13 cellular contexts compared by ENCODE assay signal in the genomic region with DNA sequence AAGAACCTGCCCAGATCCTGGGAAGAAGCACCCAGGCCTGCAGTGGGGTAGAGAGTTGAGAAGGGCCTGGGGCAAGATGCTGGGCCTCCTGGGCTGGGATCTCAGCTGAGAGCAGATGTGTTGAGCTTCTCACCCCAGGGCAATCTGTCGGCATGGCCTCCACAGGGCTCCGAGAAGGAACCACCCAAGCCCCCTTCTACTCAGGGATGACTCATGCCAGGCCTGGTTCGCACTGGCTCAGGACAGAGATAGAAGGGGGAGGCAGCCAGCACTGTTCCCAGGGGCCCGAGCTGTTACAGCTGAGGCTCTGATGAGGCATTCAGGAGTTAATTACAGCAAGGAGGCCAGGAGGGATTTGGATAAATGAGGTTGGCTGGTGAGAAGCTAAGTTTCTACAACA.
DNase-seq lines count a peak whose midpoint lies in the region; ATAC-seq and TF ChIP-seq lines count a peak whose summit lies in the region.
"Had no signal": no experiment of that assay in that cellular context is flagged by ENCODE, and none has a peak within 500 bp of the region (broad histone marks: within the 10 kb centered on the region; RNA-seq: fewer than 3 reads in every experiment).

No MANE protein-coding gene starts in this region.

- peak overlapping the region; percentile 12 for H3K27ac Mint-ChIP-seq in dendritic cell treated with granulocyte-macrophage colony-stimulating factor and Interleukin-4, amounts not matched to agents 40 ng/mL and 50 ng/mL, for 4 days
- no peak overlapping the region for H3K27ac Mint-ChIP-seq in stimulated activated memory B cell treated with anti-CD40 and anti-IgM and Interleukin-4, amounts not matched to agents 10 μg/mL and 1 μg/mL and 100 μg/mL, for 72 hours
- H3K27ac Mint-ChIP-seq: activated naive CD4-positive, alpha-beta T cell treated with anti-CD3 and anti-CD28 coated beads, Interleukin-2, amount 50 U/mL, for 24 hours; T-helper 1 cell treated with Interleukin-12 subunit alpha and Interleukin-12 subunit beta and Interleukin-4 antibody, amounts not matched to agents 30 μg/mL and 1 μg/mL, for 36 hours had no signal

- H3K36me3 Mint-ChIP-seq in dendritic cell treated with granulocyte-macrophage colony-stimulating factor and Interleukin-4, amounts not matched to agents 40 ng/mL and 50 ng/mL, for 4 days (ENCODE audit: low read depth), result no peaks in the 10 kb centered on the region
- peaks cover 65% of the 10 kb centered on the region for H3K36me3 Mint-ChIP-seq in stimulated activated memory B cell treated with anti-CD40 and anti-IgM and Interleukin-4, amounts not matched to agents 10 μg/mL and 1 μg/mL and 100 μg/mL, for 72 hours

- peak; percentile 62 for DNase-seq in NB4 (ENCODE audit: low read depth)
- DNase-seq in tibial artery, result peak; percentile 73 to 82
- DNase-seq in amygdala (lab: John Stamatoyannopoulos, UW), result no peak
- no peak for DNase-seq in stimulated activated CD4-positive, alpha-beta T cell treated with anti-CD3 and anti-CD28 coated beads, Interleukin-4, amount 100 ng/mL, for 1 hour
- no peak for DNase-seq in NCI-H1092 treated with DMSO at 0.1 percent for 48 hours (lab: John Stamatoyannopoulos, UW)
- DNase-seq: NCI-H2107; stimulated activated CD4-positive, alpha-beta T cell treated with anti-CD3 and anti-CD28 coated beads, Interleukin-4, amount 100 ng/mL, for 4 hours had no signal

- no peak for TF ChIP-seq CTCF in NB4 (IDR thresholded peaks at IDR 0.05; ENCODE audit: low read depth, low read length)
- TF ChIP-seq CTCF in tibial artery (IDR thresholded peaks at IDR 0.05), result no peak

- H3K4me3 Mint-ChIP-seq in dendritic cell treated with granulocyte-macrophage colony-stimulating factor and Interleukin-4, amounts not matched to agents 40 ng/mL and 50 ng/mL, for 4 days, result no peak overlapping the region
- no peak overlapping the region for H3K4me3 Mint-ChIP-seq in stimulated activated memory B cell treated with anti-CD40 and anti-IgM and Interleukin-4, amounts not matched to agents 10 μg/mL and 1 μg/mL and 100 μg/mL, for 72 hours
- H3K4me3 Mint-ChIP-seq: activated naive CD4-positive, alpha-beta T cell treated with anti-CD3 and anti-CD28 coated beads, Interleukin-2, amount 50 U/mL, for 24 hours; T-helper 1 cell treated with Interleukin-12 subunit alpha and Interleukin-12 subunit beta and Interleukin-4 antibody, amounts not matched to agents 30 μg/mL and 1 μg/mL, for 36 hours had no signal

- no peaks in the 10 kb centered on the region for H3K27me3 ChIP-seq in tibial artery

- no peak for TF ChIP-seq POLR2A in NB4 (IDR thresholded peaks at IDR 0.05; ENCODE audit: extremely low read depth, insufficient read length)

- ATAC-seq in stimulated activated memory B cell treated with anti-CD40 and anti-IgM and Interleukin-4, amounts not matched to agents 10 μg/mL and 1 μg/mL and 100 μg/mL, for 72 hours, result no peak

- H3K9me3 ChIP-seq in mesodermal cell (ENCODE audit: control insufficient read depth, low read length), result no peaks in the 10 kb centered on the region
- no peaks in the 10 kb centered on the region for H3K9me3 ChIP-seq in tibial artery

- H3K27ac ChIP-seq in mesodermal cell (ENCODE audit: low read depth, low read length, severe bottlenecking), result peak overlapping the region; percentile 67
- peak overlapping the region; percentile 78 to 84 for H3K27ac ChIP-seq in tibial artery
- H3K27ac ChIP-seq: HL-60 had no signal

- no peaks in the 10 kb centered on the region for H3K27me3 Mint-ChIP-seq in dendritic cell treated with granulocyte-macrophage colony-stimulating factor and Interleukin-4, amounts not matched to agents 40 ng/mL and 50 ng/mL, for 4 days
- H3K27me3 Mint-ChIP-seq in stimulated activated memory B cell treated with anti-CD40 and anti-IgM and Interleukin-4, amounts not matched to agents 10 μg/mL and 1 μg/mL and 100 μg/mL, for 72 hours, result no peaks in the 10 kb centered on the region
- H3K27me3 Mint-ChIP-seq: activated naive CD4-positive, alpha-beta T cell treated with anti-CD3 and anti-CD28 coated beads, Interleukin-2, amount 50 U/mL, for 24 hours had no signal

- intact Hi-C loops in dendritic cell treated with granulocyte-macrophage colony-stimulating factor and Interleukin-4, amounts not matched to agents 40 ng/mL and 50 ng/mL, for 4 days (cut with micrococcal nuclease), result no loop called here
- intact Hi-C loops in tibial artery (cut with DNase I; ENCODE audit: low total_unique reads), result no loop called here

- no peaks in the 10 kb centered on the region for H3K9me3 Mint-ChIP-seq in dendritic cell treated with granulocyte-macrophage colony-stimulating factor and Interleukin-4, amounts not matched to agents 40 ng/mL and 50 ng/mL, for 4 days
- H3K9me3 Mint-ChIP-seq in stimulated activated memory B cell treated with anti-CD40 and anti-IgM and Interleukin-4, amounts not matched to agents 10 μg/mL and 1 μg/mL and 100 μg/mL, for 72 hours, result no peaks in the 10 kb centered on the region
- H3K9me3 Mint-ChIP-seq: activated naive CD4-positive, alpha-beta T cell treated with anti-CD3 and anti-CD28 coated beads, Interleukin-2, amount 50 U/mL, for 24 hours; T-helper 1 cell treated with Interleukin-12 subunit alpha and Interleukin-12 subunit beta and Interleukin-4 antibody, amounts not matched to agents 30 μg/mL and 1 μg/mL, for 36 hours had no signal

- WGBS in mesodermal cell (ENCODE audit: insufficient coverage in 2 of 2), 2 experiments, result 10 to 35% methylated on average over 2 to 4 of the region's 4 CpGs

- H3K4me1 ChIP-seq in mesodermal cell (ENCODE audit: control insufficient read depth, insufficient read depth, low read length, poor library complexity, severe bottlenecking), result peaks cover 24% of the 10 kb centered on the region
- peaks cover 0 to 50% (median 33%) of the 10 kb centered on the region in 4 donors for H3K4me1 ChIP-seq in tibial artery

- H3K36me3 ChIP-seq in mesodermal cell (ENCODE audit: control insufficient read depth, insufficient read depth, low read length) (peaks cover 7% of the 10 kb centered on the region), tibial artery (no peaks in the 10 kb centered on the region)

- H3K4me3 ChIP-seq in NB4 (ENCODE audit: low read depth, low read length) (no peak overlapping the region), mesodermal cell (ENCODE audit: extremely low read depth, insufficient read depth, low read length, poor library complexity, severe bottlenecking) (no peak overlapping the region), tibial artery (no peak overlapping the region)

- peaks cover 6% of the 10 kb centered on the region for H3K4me1 Mint-ChIP-seq in dendritic cell treated with granulocyte-macrophage colony-stimulating factor and Interleukin-4, amounts not matched to agents 40 ng/mL and 50 ng/mL, for 4 days (ENCODE audit: low read depth)
- H3K4me1 Mint-ChIP-seq in stimulated activated memory B cell treated with anti-CD40 and anti-IgM and Interleukin-4, amounts not matched to agents 10 μg/mL and 1 μg/mL and 100 μg/mL, for 72 hours, result no peaks in the 10 kb centered on the region
- H3K4me1 Mint-ChIP-seq: activated naive CD4-positive, alpha-beta T cell treated with anti-CD3 and anti-CD28 coated beads, Interleukin-2, amount 50 U/mL, for 24 hours had no signal

Comparison
In these comparisons a context has a peak if more than half of its experiments do, and no peak if none do; other contexts are left out.
1. DNase-seq: peak in NB4 (single experiment) and tibial artery (2 of 2); none in amygdala (0 of 56), stimulated activated CD4-positive, alpha-beta T cell treated with anti-CD3 and anti-CD28 coated beads, Interleukin-4, amount 100 ng/mL, for 1 hour (single experiment) and NCI-H1092 treated with DMSO at 0.1 percent for 48 hours (single experiment).